16 cellular contexts compared by ENCODE assay signal in genomic region chr14:105439710-105440553, GRCh38. TPM values are rescaled to one million over a fixed set of nuclear protein-coding genes. Genes with fewer than 3 reads are reported as not detected.
DNase-seq lines count a peak whose midpoint lies in the region; ATAC-seq, FAIRE-seq and TF ChIP-seq lines count a peak whose summit lies in the region.
"Had no signal": no experiment of that assay in that cellular context is flagged by ENCODE, and none has a peak within 500 bp of the region (broad histone marks: within the 10 kb centered on the region; RNA-seq: fewer than 3 reads in every experiment).

No MANE protein-coding gene starts in this region.

- peaks cover 43% of the 10 kb centered on the region for H3K79me2 ChIP-seq in endothelial cell of umbilical vein (ENCODE audit: control insufficient read depth, insufficient read depth, low read length)

- H3K27ac ChIP-seq in endothelial cell of umbilical vein (ENCODE audit: insufficient read depth, low read depth, low read length) = no peak overlapping the region
- H3K27ac ChIP-seq: adrenal gland, C4-2B, gastrocnemius medialis, uterus had no signal

- no peak overlapping the region for H2AFZ ChIP-seq in endothelial cell of umbilical vein (ENCODE audit: low read depth, low read length)

- POLR2A ChIA-PET in endothelial cell of umbilical vein (lab: Charles Lee) = no interaction called here

- peaks cover under 1% of the 10 kb centered on the region for H4K20me1 ChIP-seq in endothelial cell of umbilical vein (replicated peaks; ENCODE audit: control insufficient read depth, extremely low read depth, insufficient read depth, low read length)

- intact Hi-C loops in left ventricle myocardium superior (cut with micrococcal nuclease) = no loop called here
- intact Hi-C loops in cardiac septum (cut with DNase I) = no loop called here
- intact Hi-C loops in endothelial cell of umbilical vein (cut with micrococcal nuclease) = no loop called here

- DNase-seq in left ventricle myocardium superior (peak; percentile 38), cardiac septum (ENCODE audit: low spot score) (no peak), NCI-H446 (lab: John Stamatoyannopoulos, UW) (peak; percentile 52 to 91), endothelial cell of umbilical vein (ENCODE audit: low read depth, low spot score) (peak; percentile 19), EL (no peak), HTR-8/SVneo (ENCODE audit: insufficient read length, low spot score) (no peak), NCI-H774 (lab: John Stamatoyannopoulos, UW) (no peak)
- DNase-seq: adrenal gland; effector CD4-positive, alpha-beta T cell; gastrocnemius medialis; left colon; PC-3; T-helper 9 cell; uterus had no signal

- TF ChIP-seq POLR2A in endothelial cell of umbilical vein (IDR thresholded peaks at IDR 0.05; ENCODE audit: low read depth, low read length) = no peak

- FAIRE-seq in endothelial cell of umbilical vein (lab: Jason Lieb, UNC) = no peak
- no peak for FAIRE-seq in HTR-8/SVneo (lab: Jason Lieb, UNC)

- H3K9me3 ChIP-seq in endothelial cell of umbilical vein (replicated peaks; ENCODE audit: control insufficient read depth, insufficient read depth, low read length) = no peaks in the 10 kb centered on the region
- H3K9me3 ChIP-seq: adrenal gland, gastrocnemius medialis, uterus had no signal

- peak; percentile 13 for ATAC-seq in left ventricle myocardium superior
- no peak for ATAC-seq in GM21576 (IDR thresholded peaks at IDR 0.05; ENCODE audit: unreplicated experiment)
- ATAC-seq: gastrocnemius medialis, left colon, PC-3 had no signal

- TF ChIP-seq CTCF in endothelial cell of umbilical vein (IDR thresholded peaks at IDR 0.05; ENCODE audit: extremely low read depth in 1 of 2, insufficient read depth in 1 of 2, low read depth in 1 of 2, low read length in 2 of 2) = no peak

- peaks cover 16% of the 10 kb centered on the region for H3K4me1 ChIP-seq in endothelial cell of umbilical vein (ENCODE audit: control insufficient read depth, extremely low read depth, insufficient read depth, low read length)
- H3K4me1 ChIP-seq: adrenal gland, gastrocnemius medialis, uterus had no signal

- dilution Hi-C loops in endothelial cell of umbilical vein (cut with MboI; ENCODE audit: extremely low pct_ligation_motif_present, low sequenced_read_pairs) = no loop called here

- BruUV-seq in endothelial cell of umbilical vein (replicated peaks; lab: Mats Ljungman, UMichigan) = no TSS peak

- peaks cover 0 to 34% of the 10 kb centered on the region in 2 experiments for H3K36me3 ChIP-seq in endothelial cell of umbilical vein (ENCODE audit: control insufficient read depth in 2 of 2, extremely low read depth in 1 of 2, insufficient read depth in 2 of 2, low read length in 2 of 2)
- H3K36me3 ChIP-seq: adrenal gland, gastrocnemius medialis, uterus had no signal

- no peaks in the 10 kb centered on the region for H3K27me3 ChIP-seq in endothelial cell of umbilical vein (ENCODE audit: control insufficient read depth in 2 of 2, insufficient read depth in 2 of 2, low read length in 2 of 2)
- H3K27me3 ChIP-seq: adrenal gland, gastrocnemius medialis, uterus had no signal

- H3K4me2 ChIP-seq in endothelial cell of umbilical vein (ENCODE audit: insufficient read depth, low read length) = no peak overlapping the region

- H3K9me1 ChIP-seq in endothelial cell of umbilical vein (replicated peaks; ENCODE audit: control insufficient read depth, extremely low read depth, insufficient read depth, low read length) = no peaks in the 10 kb centered on the region

- CTCF ChIA-PET in endothelial cell of umbilical vein (lab: Charles Lee) = interaction anchor here (1.2 to 4.7 kb wide), 2 partner anchors 50 to 69 kb away, joined by 5 to 17 read pairs; no protein-coding TSS in a partner anchor

- no peak overlapping the region for H3K9ac ChIP-seq in endothelial cell of umbilical vein (replicated peaks; ENCODE audit: extremely low read depth, insufficient read depth, low read length)

- no peak overlapping the region for H3K4me3 ChIP-seq in endothelial cell of umbilical vein (replicated peaks in 1 of 3; ENCODE audit: insufficient read depth in 1 of 3, low read depth in 1 of 3, low read length in 3 of 3)
- H3K4me3 ChIP-seq: adrenal gland, gastrocnemius medialis, uterus had no signal

TF ChIP-seq in endothelial cell of umbilical vein, 7 proteins besides CTCF, POLR2A, EP300 and RAD21:
- no peak for TF ChIP-seq GATA2 (IDR thresholded peaks at IDR 0.05; ENCODE audit: insufficient read depth, insufficient read length, low read depth, low read length)
- no peak for TF ChIP-seq EZH2 (IDR thresholded peaks at IDR 0.05; ENCODE audit: borderline replicate concordance, low read depth, low read length, severe bottlenecking)
- no peak for TF ChIP-seq MAX (IDR thresholded peaks at IDR 0.05; ENCODE audit: insufficient read depth, insufficient read length)

RNA-seq across cellular contexts. Expression of gene MTA1, which starts 20.3 kb away (rescaled TPM):
- total RNA-seq in left ventricle myocardium superior = 201 TPM
- total RNA-seq in cardiac septum = 140 TPM
- 158 and 167 TPM in 2 replicates for total RNA-seq in endothelial cell of umbilical vein
- 85.2 and 97.2 TPM in 2 replicates for polyA plus RNA-seq in endothelial cell of umbilical vein
- polyA plus RNA-seq in endothelial cell of umbilical vein (2011; cell fraction: cytosol; rRNA removed) = 64.9 and 83.8 TPM in 2 replicates
- 382 and 473 TPM in 2 replicates for polyA plus RNA-seq in endothelial cell of umbilical vein (2011; cell fraction: nucleus; rRNA removed)
- 74.8 and 83.4 TPM in 2 replicates for polyA plus RNA-seq in endothelial cell of umbilical vein (2012)
- 58.0 and 69.6 TPM in 2 replicates for polyA minus RNA-seq in endothelial cell of umbilical vein
- 90.6 TPM for polyA minus RNA-seq in endothelial cell of umbilical vein (2011; cell fraction: cytosol; rRNA and poly(A)+ RNA removed)
- polyA minus RNA-seq in endothelial cell of umbilical vein (2011; cell fraction: nucleus; rRNA and poly(A)+ RNA removed) = 110 and 182 TPM in 2 replicates

RNA-seq across cellular contexts. Expression of gene CRIP2, which starts 34.7 kb away (rescaled TPM):
- total RNA-seq in left ventricle myocardium superior = 1,036 TPM
- total RNA-seq in cardiac septum = 918 TPM
- 322 and 361 TPM in 2 replicates for total RNA-seq in endothelial cell of umbilical vein
- 954 and 1,384 TPM in 2 replicates for polyA plus RNA-seq in endothelial cell of umbilical vein
- polyA plus RNA-seq in endothelial cell of umbilical vein (2011; cell fraction: cytosol; rRNA removed) = 542 and 715 TPM in 2 replicates
- 348 and 443 TPM in 2 replicates for polyA plus RNA-seq in endothelial cell of umbilical vein (2011; cell fraction: nucleus; rRNA removed)
- polyA plus RNA-seq in endothelial cell of umbilical vein (2012) = 232 and 368 TPM in 2 replicates
- 127 and 173 TPM in 2 replicates for polyA minus RNA-seq in endothelial cell of umbilical vein
- 41.4 TPM for polyA minus RNA-seq in endothelial cell of umbilical vein (2011; cell fraction: cytosol; rRNA and poly(A)+ RNA removed)
- polyA minus RNA-seq in endothelial cell of umbilical vein (2011; cell fraction: nucleus; rRNA and poly(A)+ RNA removed) = 40.5 and 94.7 TPM in 2 replicates

RNA-seq across cellular contexts. Expression of gene TEX22, which starts 41.6 kb away (rescaled TPM):
- total RNA-seq in left ventricle myocardium superior (1.6 TPM), cardiac septum (0.46 TPM), endothelial cell of umbilical vein (1.1 and 2.1 TPM in 2 replicates)
- 0.06 and 0.22 TPM in 2 replicates for polyA plus RNA-seq in endothelial cell of umbilical vein
- polyA plus RNA-seq in endothelial cell of umbilical vein (2011; cell fraction: cytosol; rRNA removed) = 0.14 TPM in 2 replicates
- polyA plus RNA-seq in endothelial cell of umbilical vein (2011; cell fraction: nucleus; rRNA removed) = 0.76 and 0.90 TPM in 2 replicates
- polyA plus RNA-seq in endothelial cell of umbilical vein (2012) = not detected in 2 replicates
- polyA minus RNA-seq in endothelial cell of umbilical vein = 0.19 and 0.23 TPM in 2 replicates
- not detected for polyA minus RNA-seq in endothelial cell of umbilical vein (2011; cell fraction: cytosol; rRNA and poly(A)+ RNA removed)
- polyA minus RNA-seq in endothelial cell of umbilical vein (2011; cell fraction: nucleus; rRNA and poly(A)+ RNA removed) = 0.24 and 0.53 TPM in 2 replicates
- total RNA-seq: gastrocnemius medialis had no signal

RNA-seq across cellular contexts. Expression of gene CRIP1, which starts 46.8 kb away (rescaled TPM):
- total RNA-seq in left ventricle myocardium superior (59.4 TPM), cardiac septum (68.2 TPM), endothelial cell of umbilical vein (4.8 and 8.1 TPM in 2 replicates)
- 3.0 and 3.1 TPM in 2 replicates for polyA plus RNA-seq in endothelial cell of umbilical vein
- polyA plus RNA-seq in endothelial cell of umbilical vein (2011; cell fraction: cytosol; rRNA removed) = 2.9 and 3.9 TPM in 2 replicates
- polyA plus RNA-seq in endothelial cell of umbilical vein (2011; cell fraction: nucleus; rRNA removed) = 3.3 and 3.7 TPM in 2 replicates
- 2.8 and 4.2 TPM in 2 replicates for polyA plus RNA-seq in endothelial cell of umbilical vein (2012)
- polyA minus RNA-seq in endothelial cell of umbilical vein = 0.91 TPM in 1 of 2 replicates, not detected in the other
- polyA minus RNA-seq in endothelial cell of umbilical vein (2011; cell fraction: cytosol; rRNA and poly(A)+ RNA removed) = 143 TPM
- 3.5 and 5.3 TPM in 2 replicates for polyA minus RNA-seq in endothelial cell of umbilical vein (2011; cell fraction: nucleus; rRNA and poly(A)+ RNA removed)

RNA-seq across cellular contexts. Expression of gene TEDC1, which starts 51.1 kb away (rescaled TPM):
- 5.1 TPM for total RNA-seq in left ventricle myocardium superior
- total RNA-seq in cardiac septum = 3.8 TPM
- total RNA-seq in endothelial cell of umbilical vein = 25.3 and 29.9 TPM in 2 replicates
- 16.5 and 16.8 TPM in 2 replicates for polyA plus RNA-seq in endothelial cell of umbilical vein
- polyA plus RNA-seq in endothelial cell of umbilical vein (2011; cell fraction: cytosol; rRNA removed) = 10.1 and 15.0 TPM in 2 replicates
- 16.3 and 20.8 TPM in 2 replicates for polyA plus RNA-seq in endothelial cell of umbilical vein (2011; cell fraction: nucleus; rRNA removed)
- 6.7 and 9.0 TPM in 2 replicates for polyA plus RNA-seq in endothelial cell of umbilical vein (2012)
- 3.8 and 6.5 TPM in 2 replicates for polyA minus RNA-seq in endothelial cell of umbilical vein
- polyA minus RNA-seq in endothelial cell of umbilical vein (2011; cell fraction: cytosol; rRNA and poly(A)+ RNA removed) = 26.7 TPM
- 6.3 and 10.4 TPM in 2 replicates for polyA minus RNA-seq in endothelial cell of umbilical vein (2011; cell fraction: nucleus; rRNA and poly(A)+ RNA removed)

Comparison
In these comparisons a context has a peak if more than half of its experiments do, and no peak if none do; other contexts are left out.
1. DNase-seq: peak in left ventricle myocardium superior (single experiment), NCI-H446 (2 of 2) and endothelial cell of umbilical vein (single experiment); none in cardiac septum (single experiment), EL (single experiment), HTR-8/SVneo (single experiment) and NCI-H774 (single experiment).